In the genomic region with DNA sequence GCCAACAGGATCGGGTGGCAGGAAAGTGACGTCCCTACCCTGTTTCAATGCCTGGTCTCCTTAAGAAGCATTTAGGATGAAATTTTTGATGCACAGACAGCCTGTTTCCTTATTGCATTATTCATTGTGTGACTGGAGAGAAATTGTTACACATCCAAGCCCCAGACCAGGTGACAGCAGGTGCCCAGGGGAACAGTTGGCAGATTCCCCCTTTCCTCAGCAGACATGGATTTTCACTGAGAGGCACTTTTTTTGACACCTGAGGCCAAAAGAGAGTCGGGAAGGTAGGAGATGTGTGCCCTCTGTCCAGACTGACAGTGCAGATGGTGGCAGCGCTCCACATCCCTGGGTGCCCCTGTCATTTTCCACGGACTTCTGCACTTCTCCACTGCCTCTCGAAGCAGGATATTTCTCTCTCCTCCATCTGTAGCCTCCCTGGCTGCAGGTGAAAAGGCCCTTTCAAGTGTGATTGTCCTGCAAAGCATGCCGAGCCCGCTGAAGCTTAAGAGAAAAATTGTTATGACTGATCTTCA, we compare ENCODE assay signal across 17 cellular contexts.
DNase-seq lines count a peak whose midpoint lies in the region; ATAC-seq, FAIRE-seq and TF ChIP-seq lines count a peak whose summit lies in the region.
"Had no signal": no experiment of that assay in that cellular context is flagged by ENCODE, and none has a peak within 500 bp of the region (broad histone marks: within the 10 kb centered on the region; RNA-seq: fewer than 3 reads in every experiment).

No MANE protein-coding gene starts in this region.

- H3K36me3 Mint-ChIP-seq in Caco-2 (ENCODE audit: insufficient read depth, unreplicated experiment) (no peaks in the 10 kb centered on the region), glutamatergic neuron (ENCODE audit: unreplicated experiment) (peaks cover 11% of the 10 kb centered on the region)
- H3K36me3 Mint-ChIP-seq: CD14-positive monocyte; CD8-positive, alpha-beta T cell had no signal

- peaks cover 8% of the 10 kb centered on the region for H3K36me3 ChIP-seq in A673 (ENCODE audit: insufficient read depth, low read length, poor library complexity, severe bottlenecking)
- no peaks in the 10 kb centered on the region for H3K36me3 ChIP-seq in Caco-2 (ENCODE audit: control insufficient read depth, insufficient read depth, low read length)
- no peaks in the 10 kb centered on the region for H3K36me3 ChIP-seq in vagina
- H3K36me3 ChIP-seq in PC-9 (ENCODE audit: low read depth), result no peaks in the 10 kb centered on the region
- H3K36me3 ChIP-seq: HAP-1 had no signal

- CTCF ChIA-PET in A673 (lab: Charles Lee), result no interaction called here
- CTCF ChIA-PET in Caco-2 (lab: Charles Lee), result no interaction called here
- CTCF ChIA-PET in PC-9 (lab: Charles Lee), result no interaction called here

- H3F3A ChIP-seq in PC-9 (ENCODE audit: insufficient read depth, low read depth), result no peaks in the 10 kb centered on the region

- H2AFZ ChIP-seq in PC-9, result no peak overlapping the region

- H3K27me3 Mint-ChIP-seq in Caco-2 (ENCODE audit: insufficient read depth, unreplicated experiment) (no peaks in the 10 kb centered on the region), glutamatergic neuron (ENCODE audit: unreplicated experiment) (peaks cover 6% of the 10 kb centered on the region)

- no peaks in the 10 kb centered on the region for H3K27me3 ChIP-seq in A673 (replicated peaks; ENCODE audit: insufficient read depth, low read depth, low read length, poor library complexity)
- H3K27me3 ChIP-seq in Caco-2 (replicated peaks; ENCODE audit: control insufficient read depth, insufficient read depth, low read length), result no peaks in the 10 kb centered on the region
- no peaks in the 10 kb centered on the region for H3K27me3 ChIP-seq in vagina
- peaks cover 84% of the 10 kb centered on the region for H3K27me3 ChIP-seq in PC-9 (ENCODE audit: insufficient read depth, low read depth)

- no peak for ATAC-seq in GM18909 (IDR thresholded peaks at IDR 0.05; ENCODE audit: poor library complexity, unreplicated experiment)
- ATAC-seq: CD8-positive, alpha-beta T cell had no signal

- POLR2A ChIA-PET in A673 (lab: Charles Lee; ENCODE audit: low non-redundant PET), result no interaction called here
- POLR2A ChIA-PET in Caco-2 (lab: Charles Lee), result no interaction called here
- POLR2A ChIA-PET in PC-9 (lab: Charles Lee; ENCODE audit: unreplicated experiment), result no interaction called here

- TF ChIP-seq CTCF in A673 (conservative IDR thresholded peaks at IDR 0.05; ENCODE audit: low read depth, low read length) (no peak), Caco-2 (IDR thresholded peaks at IDR 0.05; ENCODE audit: insufficient read depth in 1 of 2, low read depth in 1 of 2, low read length in 1 of 2, severe bottlenecking in 1 of 2, unreplicated experiment in 1 of 2) (no peak), VCaP (conservative IDR thresholded peaks at IDR 0.05) (no peak), glutamatergic neuron (IDR thresholded peaks at IDR 0.05; ENCODE audit: partially characterized antibody, unreplicated experiment) (no peak), vagina (IDR thresholded peaks at IDR 0.05) (no peak), PC-9 (conservative IDR thresholded peaks at IDR 0.05) (no peak)

- H3K27ac Mint-ChIP-seq in Caco-2 (ENCODE audit: unreplicated experiment) (peak overlapping the region; percentile 24), glutamatergic neuron (ENCODE audit: unreplicated experiment) (peak overlapping the region; percentile 81)
- H3K27ac Mint-ChIP-seq: CD14-positive monocyte; CD8-positive, alpha-beta T cell had no signal

- DNase-seq in A673 (ENCODE audit: low spot score) (no peak), Caco-2 (no peak), glutamatergic neuron (no peak), vagina (ENCODE audit: extremely low spot score in 2 of 2) (no peak), PC-9 (no peak), HTR-8/SVneo (ENCODE audit: insufficient read length, low spot score) (no peak)
- DNase-seq: CD8-positive, alpha-beta T cell; COR-L47; DMS79 had no signal

- H3K4me3 ChIP-seq in A673 (ENCODE audit: low read depth, low read length, poor library complexity, severe bottlenecking), result no peak overlapping the region
- H3K4me3 ChIP-seq in Caco-2 (ENCODE audit: low read depth, low read length), result no peak overlapping the region
- H3K4me3 ChIP-seq in vagina, result no peak overlapping the region
- H3K4me3 ChIP-seq in PC-9, result no peak overlapping the region
- H3K4me3 ChIP-seq: A549, HAP-1 had no signal

- H3K27ac ChIP-seq in A673 (ENCODE audit: low read depth, low read length, poor library complexity, severe bottlenecking) (peak overlapping the region; percentile 18), VCaP (peak overlapping the region; percentile 61), vagina (no peak overlapping the region), PC-9 (no peak overlapping the region)
- H3K27ac ChIP-seq: A549 had no signal

- H3K79me2 ChIP-seq in PC-9 (ENCODE audit: low read depth), result no peaks in the 10 kb centered on the region

- H3K4me2 ChIP-seq in PC-9, result no peak overlapping the region
- H3K4me2 ChIP-seq: A549 had no signal

- H3K9me3 Mint-ChIP-seq in Caco-2 (ENCODE audit: unreplicated experiment), result no peaks in the 10 kb centered on the region
- peaks cover 13% of the 10 kb centered on the region for H3K9me3 Mint-ChIP-seq in glutamatergic neuron (ENCODE audit: unreplicated experiment)

- BruUV-seq in A673 (replicated peaks; lab: Mats Ljungman, UMichigan) (no TSS peak), Caco-2 (replicated peaks; lab: Mats Ljungman, UMichigan) (no TSS peak), PC-9 (replicated peaks; lab: Mats Ljungman, UMichigan) (no TSS peak)

- H3K9me3 ChIP-seq in A673 (ENCODE audit: low read depth, low read length, poor library complexity, severe bottlenecking) (no peaks in the 10 kb centered on the region), Caco-2 (no peaks in the 10 kb centered on the region; the same call in 1 of the 2 replicates), vagina (no peaks in the 10 kb centered on the region), PC-9 (ENCODE audit: insufficient read depth, low read depth) (no peaks in the 10 kb centered on the region)
- H3K9me3 ChIP-seq: HAP-1 had no signal

- intact Hi-C loops in A673 (cut with micrococcal nuclease; ENCODE audit: unreplicated experiment) (no loop called here), Caco-2 (cut with micrococcal nuclease; ENCODE audit: unreplicated experiment) (loop anchor here (10.0 kb wide), 2 partner anchors 91 to 161 kb away; a partner anchor contains a TSS), vagina (cut with DNase I) (no loop called here), PC-9 (cut with micrococcal nuclease; ENCODE audit: unreplicated experiment) (no loop called here)

- H3K4me3 Mint-ChIP-seq in Caco-2 (ENCODE audit: unreplicated experiment) (peak overlapping the region; percentile 16), glutamatergic neuron (ENCODE audit: unreplicated experiment) (peak overlapping the region; percentile 28)
- H3K4me3 Mint-ChIP-seq: CD14-positive monocyte; CD8-positive, alpha-beta T cell had no signal

- H3K9me2 ChIP-seq in PC-9 (ENCODE audit: insufficient read depth), result no peaks in the 10 kb centered on the region

- H3K4me1 Mint-ChIP-seq in Caco-2 (ENCODE audit: low read depth, unreplicated experiment) (peaks cover 23% of the 10 kb centered on the region), glutamatergic neuron (ENCODE audit: low read depth, unreplicated experiment) (peaks cover 37% of the 10 kb centered on the region)
- H3K4me1 Mint-ChIP-seq: CD14-positive monocyte had no signal

- no peaks in the 10 kb centered on the region for H4K20me1 ChIP-seq in PC-9 (ENCODE audit: insufficient read depth)

- FAIRE-seq in HTR-8/SVneo (lab: Jason Lieb, UNC), result no peak
- FAIRE-seq: A549, G401.6, GM12891, GM19239 had no signal

- H3K4me1 ChIP-seq in A673 (ENCODE audit: insufficient read depth, low read length, poor library complexity, severe bottlenecking), result no peaks in the 10 kb centered on the region
- peaks cover 31% of the 10 kb centered on the region for H3K4me1 ChIP-seq in Caco-2
- no peaks in the 10 kb centered on the region for H3K4me1 ChIP-seq in vagina
- H3K4me1 ChIP-seq in PC-9 (replicated peaks; ENCODE audit: insufficient read depth), result no peaks in the 10 kb centered on the region
- H3K4me1 ChIP-seq: A549, HAP-1 had no signal

- TF ChIP-seq POLR2A in vagina (IDR thresholded peaks at IDR 0.05), result no peak

Comparison
In these comparisons a context has a peak if more than half of its experiments do, and no peak if none do; other contexts are left out.
1. H3K27ac ChIP-seq: peak in A673 (single experiment) and VCaP (single experiment); none in vagina (single experiment) and PC-9 (single experiment).